Comparison of ENCODE assay signal across 1 cellular context in genomic region chr14:23347406-23348296, GRCh38.
A peak's percentile ranks its signal among the peaks of the same experiment; 100 is the strongest.
TF ChIP-seq lines count a peak whose summit lies in the region.

No MANE protein-coding gene starts in this region.

TF ChIP-seq in HepG2, 621 proteins besides CTCF, POLR2A, EP300 and RAD21:
- TF ChIP-seq PLSCR1 (CRISPR knock-in tag; IDR thresholded peaks at IDR 0.05; ENCODE audit: borderline replicate concordance): no peak
- TF ChIP-seq ZFP62 (CRISPR knock-in tag; IDR thresholded peaks at IDR 0.05): no peak
- peak; percentile 14; the same call in 1 of the 2 replicates for TF ChIP-seq ZNF280B (CRISPR knock-in tag; IDR thresholded peaks at IDR 0.05; ENCODE audit: borderline replicate concordance)
